Comparison of ENCODE assay signal across 8 cellular contexts in the genomic region with DNA sequence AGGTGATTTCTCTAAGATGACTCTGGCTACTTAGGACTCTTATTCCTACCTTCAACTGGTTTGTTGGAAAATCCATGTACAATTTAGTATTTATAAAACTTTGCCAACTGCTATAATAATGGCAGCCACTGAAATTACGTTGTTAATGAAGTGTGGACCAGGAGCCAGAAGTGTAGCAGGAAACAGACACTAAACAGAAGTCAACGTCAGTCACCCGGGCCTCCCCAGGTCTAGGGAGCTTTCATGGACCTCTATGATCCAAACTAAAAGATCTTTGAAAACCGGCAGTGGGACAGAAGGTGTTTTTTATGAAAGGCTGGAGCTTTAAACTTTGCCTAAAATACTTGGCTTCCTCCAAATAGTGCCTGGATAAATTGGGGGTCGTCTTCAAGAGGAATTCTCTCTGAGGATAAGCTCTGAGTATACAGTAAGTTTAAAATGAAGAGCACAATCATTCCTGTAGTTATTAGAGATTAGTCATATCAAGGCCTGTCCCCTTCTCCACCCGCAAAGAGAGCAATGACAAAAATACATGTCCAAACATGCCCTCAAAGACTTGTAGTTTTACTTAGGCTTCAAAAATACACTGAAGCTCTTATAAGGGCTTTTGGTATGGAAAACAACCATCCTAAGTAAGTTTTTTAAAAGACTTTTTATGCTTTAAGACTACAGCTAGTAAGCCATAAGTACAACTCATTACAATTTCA. TPM values are rescaled to one million over a fixed set of nuclear protein-coding genes. Genes with fewer than 3 reads are reported as not detected.
DNase-seq lines count a peak whose midpoint lies in the region; ATAC-seq and TF ChIP-seq lines count a peak whose summit lies in the region.

No MANE protein-coding gene starts in this region.

- peaks cover 6% of the 10 kb centered on the region for H3K36me3 Mint-ChIP-seq in activated CD4-positive, alpha-beta T cell treated with anti-CD3 and anti-CD28 coated beads for 36 hours (ENCODE audit: low read depth)
- H3K36me3 Mint-ChIP-seq in endothelial cell (ENCODE audit: low read depth, unreplicated experiment) = peaks cover 14% of the 10 kb centered on the region

- H3K27me3 Mint-ChIP-seq in activated CD4-positive, alpha-beta T cell treated with anti-CD3 and anti-CD28 coated beads for 36 hours = no peaks in the 10 kb centered on the region
- peaks cover 3% of the 10 kb centered on the region for H3K27me3 Mint-ChIP-seq in endothelial cell (ENCODE audit: unreplicated experiment)

- CTCF ChIA-PET in activated CD4-positive, alpha-beta T cell treated with anti-CD3 and anti-CD28 coated beads for 36 hours (lab: Charles Lee) = interaction anchor here (0.6 to 2.3 kb wide), 7 partner anchors 10 to 1307 kb away, joined by 3 to 16 read pairs (median 5); no protein-coding TSS in a partner anchor

- peaks cover 2 to 26% (median 17%) of the 10 kb centered on the region in 5 donors for H3K36me3 ChIP-seq in subcutaneous abdominal adipose tissue (ENCODE audit: control insufficient read depth in 5 of 5, insufficient read depth in 5 of 5, low read length in 5 of 5)

- H3K4me3 Mint-ChIP-seq in activated CD4-positive, alpha-beta T cell treated with anti-CD3 and anti-CD28 coated beads for 36 hours = no peak overlapping the region
- no peak overlapping the region for H3K4me3 Mint-ChIP-seq in endothelial cell (ENCODE audit: unreplicated experiment)

- peak overlapping the region; percentile 71 for H3K27ac ChIP-seq in subcutaneous abdominal adipose tissue (ENCODE audit: low read depth, low read length)

- no peaks in the 10 kb centered on the region for H3K27me3 ChIP-seq in subcutaneous abdominal adipose tissue (ENCODE audit: control insufficient read depth in 5 of 5, insufficient read depth in 4 of 5, low read length in 5 of 5)

- TF ChIP-seq CTCF in endothelial cell (IDR thresholded peaks at IDR 0.05; ENCODE audit: unreplicated experiment) (no peak), omental fat pad (IDR thresholded peaks at IDR 0.05) (no peak)

- peaks cover 17% of the 10 kb centered on the region for H3K4me1 Mint-ChIP-seq in activated CD4-positive, alpha-beta T cell treated with anti-CD3 and anti-CD28 coated beads for 36 hours
- H3K4me1 Mint-ChIP-seq in endothelial cell (ENCODE audit: unreplicated experiment) = peaks cover 41% of the 10 kb centered on the region

- peak; percentile 77 for ATAC-seq in activated CD4-positive, alpha-beta T cell treated with anti-CD3 and anti-CD28 coated beads for 36 hours
- no peak for ATAC-seq in omental fat pad (ENCODE audit: low FRiP score)

- POLR2A ChIA-PET in activated CD4-positive, alpha-beta T cell treated with anti-CD3 and anti-CD28 coated beads for 36 hours (lab: Charles Lee) = no interaction called here

- intact Hi-C loops in activated CD4-positive, alpha-beta T cell treated with anti-CD3 and anti-CD28 coated beads for 36 hours (cut with DNase I, micrococcal nuclease) = no loop called here

- DNase-seq in activated CD4-positive, alpha-beta T cell treated with anti-CD3 and anti-CD28 coated beads for 36 hours = no peak
- DNase-seq in activated CD4-positive, alpha-beta T cell treated with anti-CD3 and anti-CD28 coated beads for 4 hours = no peak
- DNase-seq in HPDE6-E6E7 (ENCODE audit: extremely low spot score) = peak; percentile 73
- DNase-seq in endothelial cell (ENCODE audit: low spot score) = no peak
- DNase-seq in ureter (ENCODE audit: low spot score) = no peak
- no peak for DNase-seq in omental fat pad (ENCODE audit: low spot score)
- DNase-seq in AML-193 (lab: John Stamatoyannopoulos, UW) = no peak

- no peaks in the 10 kb centered on the region for H3K9me3 ChIP-seq in subcutaneous abdominal adipose tissue (ENCODE audit: control insufficient read depth in 5 of 5, low read length in 5 of 5)

- peaks cover 22 to 85% (median 79%) of the 10 kb centered on the region in 5 donors for H3K4me1 ChIP-seq in subcutaneous abdominal adipose tissue (ENCODE audit: control insufficient read depth in 5 of 5, insufficient read depth in 5 of 5, low read length in 5 of 5)

- H3K9me3 Mint-ChIP-seq in activated CD4-positive, alpha-beta T cell treated with anti-CD3 and anti-CD28 coated beads for 36 hours (ENCODE audit: low read depth) = no peaks in the 10 kb centered on the region
- H3K9me3 Mint-ChIP-seq in endothelial cell (ENCODE audit: unreplicated experiment) = no peaks in the 10 kb centered on the region

- H3K27ac Mint-ChIP-seq in activated CD4-positive, alpha-beta T cell treated with anti-CD3 and anti-CD28 coated beads for 36 hours = no peak overlapping the region
- H3K27ac Mint-ChIP-seq in endothelial cell (ENCODE audit: unreplicated experiment) = peak overlapping the region; percentile 78

- H3K4me3 ChIP-seq in subcutaneous abdominal adipose tissue (ENCODE audit: low read depth in 1 of 5, low read length in 5 of 5) = no peak overlapping the region

- peak overlapping the region in 2 of 5 donors; percentile 42 to 80 for H3K9ac ChIP-seq in subcutaneous abdominal adipose tissue (ENCODE audit: low read length in 5 of 5)

RNA-seq across cellular contexts. Expression of gene DCUN1D3, which starts 34.6 kb away (rescaled TPM):
- total RNA-seq in activated CD4-positive, alpha-beta T cell treated with anti-CD3 and anti-CD28 coated beads for 36 hours = 1 to 10 TPM; 4.2 to 5.1 TPM
- 17.2 TPM for total RNA-seq in endothelial cell (ENCODE audit: unreplicated experiment)
- 17.4 TPM for total RNA-seq in ureter
- 100 to 1,000 TPM in 1 of 4 donors, 10 to 100 TPM in 3; 37.4 to 103 (median 79.9) TPM for total RNA-seq in omental fat pad

RNA-seq across cellular contexts. Expression of gene LYRM1, which starts 35.0 kb away (rescaled TPM):
- 10 to 100 TPM; 24.7 to 29.5 TPM for total RNA-seq in activated CD4-positive, alpha-beta T cell treated with anti-CD3 and anti-CD28 coated beads for 36 hours
- total RNA-seq in endothelial cell (ENCODE audit: unreplicated experiment) = 14.0 TPM
- total RNA-seq in ureter = 40.3 TPM
- total RNA-seq in omental fat pad = 10 to 100 TPM; 31.3 to 68.3 (median 50.3) TPM

RNA-seq across cellular contexts. Expression of gene REXO5, which starts 59.2 kb away (rescaled TPM):
- 10 to 100 TPM; 17.9 to 20.4 TPM for total RNA-seq in activated CD4-positive, alpha-beta T cell treated with anti-CD3 and anti-CD28 coated beads for 36 hours
- total RNA-seq in endothelial cell (ENCODE audit: unreplicated experiment) (2.4 TPM), ureter (2.4 TPM), omental fat pad (1 to 10 TPM; 1.7 to 4.6 (median 3.0) TPM)

RNA-seq across cellular contexts. Expression of gene ERI2, which starts 59.3 kb away (rescaled TPM):
- total RNA-seq in activated CD4-positive, alpha-beta T cell treated with anti-CD3 and anti-CD28 coated beads for 36 hours = 10 to 100 TPM; 17.6 to 19.8 TPM
- total RNA-seq in endothelial cell (ENCODE audit: unreplicated experiment) (7.1 TPM), ureter (24.2 TPM), omental fat pad (10 to 100 TPM in 3 of 4 donors, 1 to 10 TPM in 1; 7.7 to 16.3 (median 12.9) TPM)
